8 cellular contexts compared by ENCODE assay signal in the genomic region with DNA sequence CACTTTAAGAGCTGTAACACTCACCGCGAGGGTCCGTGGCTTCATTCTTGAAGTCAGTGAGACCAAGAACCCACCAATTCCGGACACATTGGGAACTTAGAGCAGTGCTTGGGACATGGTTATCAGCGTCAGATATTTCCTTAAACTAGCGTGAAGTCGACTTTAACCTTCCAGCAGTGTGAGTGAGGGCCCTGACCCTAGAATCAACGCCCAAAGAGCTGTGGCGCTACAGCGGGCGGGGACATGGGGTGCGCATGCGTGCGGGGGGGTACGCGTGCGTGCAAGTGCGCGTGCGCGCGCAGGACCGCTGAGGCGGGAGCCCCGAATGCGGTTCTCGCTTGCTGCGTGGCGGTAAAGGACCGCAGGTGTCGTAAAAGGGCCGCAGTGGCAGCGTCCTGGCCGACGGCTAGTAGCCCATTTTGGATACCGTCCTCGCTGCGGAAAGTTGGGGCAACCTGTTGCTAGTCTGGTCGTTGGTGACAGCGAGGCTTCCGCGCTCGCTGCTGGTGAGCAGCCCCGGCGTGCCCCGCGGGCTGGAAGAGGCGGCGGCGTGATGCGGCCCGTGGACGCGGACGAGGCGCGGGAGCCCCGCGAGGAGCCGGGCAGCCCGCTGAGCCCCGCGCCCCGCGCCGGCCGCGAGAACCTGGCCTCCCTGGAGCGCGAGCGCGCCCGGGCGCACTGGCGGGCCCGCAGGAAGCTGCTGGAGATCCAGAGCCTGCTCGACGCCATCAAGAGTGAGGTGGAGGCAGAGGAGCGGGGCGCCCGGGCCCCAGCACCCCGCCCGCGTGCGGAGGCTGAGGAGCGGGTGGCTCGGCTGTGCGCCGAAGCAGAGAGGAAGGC. TPM values are rescaled to one million over a fixed set of nuclear protein-coding genes. Genes with fewer than 3 reads are reported as not detected.
DNase-seq lines count a peak whose midpoint lies in the region; ATAC-seq and TF ChIP-seq lines count a peak whose summit lies in the region.

No MANE protein-coding gene starts in this region.

- H3K4me3 ChIP-seq in BE2C (ENCODE audit: low read depth, low read length) = peak overlapping the region; percentile 72
- H3K4me3 ChIP-seq in dorsolateral prefrontal cortex = peak overlapping the region; percentile 45 to 91 (median 79)
- peak overlapping the region; percentile 45 to 64 (median 64) for H3K4me3 ChIP-seq in right lobe of liver

- intact Hi-C loops in dorsolateral prefrontal cortex (cut with DNase I) (loop anchor here (1.0 to 5.0 kb wide), 4 partner anchors 33 to 35 kb away; a partner anchor contains a TSS), right lobe of liver (cut with DNase I) (no loop called here)

- no peaks in the 10 kb centered on the region for H3K9me3 ChIP-seq in BE2C
- H3K9me3 ChIP-seq in right lobe of liver = no peaks in the 10 kb centered on the region

- no peaks in the 10 kb centered on the region for H3K4me1 ChIP-seq in BE2C
- peaks cover 0 to 27% (median 11%) of the 10 kb centered on the region in 4 donors for H3K4me1 ChIP-seq in right lobe of liver

- H3K36me3 ChIP-seq in BE2C (peaks cover 14% of the 10 kb centered on the region), right lobe of liver (peaks cover 0 to 3% (median 0%) of the 10 kb centered on the region in 4 donors)

- DNase-seq in BE2C = peak; percentile 91
- peak; percentile 88 for DNase-seq in NCI-H526 treated with DMSO at 0.1 percent for 48 hours (lab: John Stamatoyannopoulos, UW)
- peak; percentile 86 to 90 for DNase-seq in activated CD4-positive, alpha-beta T cell treated with anti-CD3 and anti-CD28 coated beads, Interleukin-2, amount 50 U/mL, for 4 hours
- DNase-seq in dorsolateral prefrontal cortex = peak; percentile 90 to 96 (median 94)
- peak; percentile 93 to 96 (median 96) for DNase-seq in right lobe of liver
- DNase-seq in stimulated activated CD4-positive, alpha-beta T cell treated with anti-CD3 and anti-CD28 coated beads, Interleukin-4, amount 100 ng/mL, for 24 hours = peak; percentile 95

- TF ChIP-seq POLR2A in GM19193 (IDR thresholded peaks at IDR 0.05; ENCODE audit: extremely low read depth, insufficient read depth, insufficient read length) (peak; percentile 85), right lobe of liver (IDR thresholded peaks at IDR 0.05) (peak; percentile 50)

- no peak for TF ChIP-seq CTCF in BE2C (IDR thresholded peaks at IDR 0.05; ENCODE audit: low read depth, low read length)
- TF ChIP-seq CTCF in dorsolateral prefrontal cortex (IDR thresholded peaks at IDR 0.05 in 54 of 56, conservative IDR thresholded peaks at IDR 0.05 in 2 of 56; ENCODE audit: low read depth in 1 of 56, partially characterized antibody in 56 of 56) = peak in 52 of 56 donors; percentile 9 to 62 (median 34)
- TF ChIP-seq CTCF in right lobe of liver (IDR thresholded peaks at IDR 0.05) = no peak

- peak overlapping the region; percentile 30 to 98 (median 91) for H3K27ac ChIP-seq in dorsolateral prefrontal cortex
- peak overlapping the region; percentile 74 to 91 (median 76) for H3K27ac ChIP-seq in right lobe of liver

- H3K27me3 ChIP-seq in BE2C = no peaks in the 10 kb centered on the region
- H3K27me3 ChIP-seq in dorsolateral prefrontal cortex = no peaks in the 10 kb centered on the region
- H3K27me3 ChIP-seq in right lobe of liver = no peaks in the 10 kb centered on the region

- ATAC-seq in HG03432 (IDR thresholded peaks at IDR 0.05; ENCODE audit: unreplicated experiment) (peak; percentile 79), right lobe of liver (peak; percentile 86 to 88 (median 87))

- 2% methylated on average over 26 of the region's 89 CpGs for WGBS in right lobe of liver (ENCODE audit: insufficient coverage, low coverage, low lambda C conversion rate, missing lambda C conversion rate)

RNA-seq across cellular contexts. Expression of a gene that starts 19.8 kb away (rescaled TPM):
- polyA plus RNA-seq in BE2C (2012; ENCODE audit: insufficient read depth, insufficient read length, low read depth) = 10.8 TPM
- total RNA-seq in dorsolateral prefrontal cortex = 10 to 100 TPM in 1 of 120 experiments, 1 to 10 TPM in 41, under 1 TPM in 16, not detected in 62; 0.37 to 12.9 (median 1.8) TPM
- total RNA-seq in right lobe of liver = 1 to 10 TPM in 4 of 6 experiments, under 1 TPM in 2; 0.59 to 6.3 (median 2.7) TPM

RNA-seq across cellular contexts. Expression of a gene that starts 33.4 kb away (rescaled TPM):
- polyA plus RNA-seq in BE2C (2012; ENCODE audit: insufficient read depth, insufficient read length, low read depth) = 1,288 TPM
- total RNA-seq in dorsolateral prefrontal cortex = 100 to 1,000 TPM; 242 to 474 (median 356) TPM
- 100 to 1,000 TPM; 103 to 166 (median 129) TPM for total RNA-seq in right lobe of liver

RNA-seq across cellular contexts. Expression of a gene that starts 35.8 kb away (rescaled TPM):
- 120 TPM for polyA plus RNA-seq in BE2C (2012; ENCODE audit: insufficient read depth, insufficient read length, low read depth)
- total RNA-seq in dorsolateral prefrontal cortex = 100 to 1,000 TPM in 7 of 120 experiments, 10 to 100 TPM in 113; 52.0 to 117 (median 80.0) TPM
- total RNA-seq in right lobe of liver = 10 to 100 TPM; 18.9 to 30.7 (median 28.4) TPM

RNA-seq across cellular contexts. Expression of a gene that starts 42.1 kb away (rescaled TPM):
- 87.8 TPM for polyA plus RNA-seq in BE2C (2012; ENCODE audit: insufficient read depth, insufficient read length, low read depth)
- total RNA-seq in dorsolateral prefrontal cortex (10 to 100 TPM in 38 of 120 experiments, 1 to 10 TPM in 82; 5.0 to 12.2 (median 9.0) TPM), right lobe of liver (1 to 10 TPM; 3.0 to 9.9 (median 6.6) TPM)

Comparison
In these comparisons a context has a peak if more than half of its experiments do, and no peak if none do; other contexts are left out.
1. Peak in every context shown above with its lines: DNase-seq, ATAC-seq, H3K4me3 ChIP-seq and H3K27ac ChIP-seq.
2. CTCF ChIP-seq: peak in dorsolateral prefrontal cortex (52 of 56); none in BE2C (single experiment) and right lobe of liver (0 of 4).
3. intact Hi-C loops: an anchor here in dorsolateral prefrontal cortex (1.0 to 5.0 kb wide); none called in right lobe of liver.